25 cellular contexts compared by ENCODE assay signal in the genomic region with DNA sequence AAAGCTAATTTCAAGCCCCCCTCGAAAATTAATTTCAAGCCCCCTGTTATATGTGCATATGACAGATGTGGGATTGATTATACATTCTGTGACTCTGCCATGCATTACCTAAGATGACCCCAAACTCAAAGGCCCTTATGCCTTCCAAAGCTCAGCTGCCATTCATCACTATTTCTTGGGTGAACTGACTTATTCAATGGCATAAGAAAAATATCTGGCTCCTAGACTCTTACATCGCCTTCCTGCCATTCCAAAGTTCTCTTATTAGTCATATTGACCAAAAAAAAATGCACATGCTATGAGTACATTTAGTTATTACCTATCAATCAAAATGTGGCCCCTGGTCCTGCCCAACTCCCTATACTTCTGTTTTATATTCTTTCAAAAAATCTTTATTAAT.
DNase-seq lines count a peak whose midpoint lies in the region; ATAC-seq, FAIRE-seq and TF ChIP-seq lines count a peak whose summit lies in the region.
"Had no signal": no experiment of that assay in that cellular context is flagged by ENCODE, and none has a peak within 500 bp of the region (broad histone marks: within the 10 kb centered on the region; RNA-seq: fewer than 3 reads in every experiment).

No MANE protein-coding gene starts in this region.

- H3K4me3 ChIP-seq in mammary epithelial cell (replicated peaks in 1 of 3; ENCODE audit: insufficient read depth in 1 of 3, low read depth in 2 of 3, low read length in 3 of 3) (no peak overlapping the region), breast epithelium (no peak overlapping the region), bronchial epithelial cell (ENCODE audit: low read depth, low read length) (no peak overlapping the region)
- H3K4me3 ChIP-seq: BLaER1, HAP-1 had no signal

- DNase-seq in mammary epithelial cell: no peak
- DNase-seq in breast epithelium (ENCODE audit: low spot score in 2 of 2): no peak
- peak; percentile 51 for DNase-seq in M059J (ENCODE audit: low read depth)
- peak; percentile 28 for DNase-seq in bronchial epithelial cell (ENCODE audit: low read depth)
- DNase-seq in renal cortical epithelial cell (ENCODE audit: low read depth): peak; percentile 14
- DNase-seq in RPMI8226: no peak
- no peak for DNase-seq in activated T-cell treated with anti-CD3 and anti-CD28 coated beads, Interleukin-2, amount 50 U/mL, for 1 hour
- DNase-seq: 8988T; CD4-positive, CD25-positive, alpha-beta regulatory T cell; DMS79; Karpas-422; NCI-H1092 treated with DMSO at 0.1 percent for 48 hours; NCI-H1436; NCI-H187 treated with DMSO at 0.1 percent for 48 hours; NCI-H2107; NCI-H446; NCI-H524 treated with DMSO at 0.1 percent for 48 hours; NCI-H774; SK-N-SH; T-helper 17 cell had no signal

- H3K9me3 ChIP-seq in mammary epithelial cell (replicated peaks; ENCODE audit: insufficient read depth, low read length) (no peaks in the 10 kb centered on the region), breast epithelium (no peaks in the 10 kb centered on the region)
- H3K9me3 ChIP-seq: BLaER1, HAP-1, SK-N-SH had no signal

- ATAC-seq in HG03354 (IDR thresholded peaks at IDR 0.05; ENCODE audit: poor library complexity, severe bottlenecking, unreplicated experiment): no peak
- ATAC-seq: T-helper 17 cell had no signal

- no peak for TF ChIP-seq CTCF in mammary epithelial cell (conservative IDR thresholded peaks at IDR 0.05 in 1 of 2, IDR thresholded peaks at IDR 0.05 in 1 of 2; ENCODE audit: extremely low read depth in 1 of 2, insufficient read depth in 1 of 2, low read depth in 1 of 2, low read length in 2 of 2)
- no peak for TF ChIP-seq CTCF in breast epithelium (IDR thresholded peaks at IDR 0.05)
- TF ChIP-seq CTCF in bronchial epithelial cell (IDR thresholded peaks at IDR 0.05; ENCODE audit: insufficient read depth, low read length, severe bottlenecking): no peak

- H3K36me3 ChIP-seq in mammary epithelial cell (ENCODE audit: insufficient read depth, low read length) (no peaks in the 10 kb centered on the region), breast epithelium (no peaks in the 10 kb centered on the region), bronchial epithelial cell (ENCODE audit: control insufficient read depth, insufficient read depth, low read length) (no peaks in the 10 kb centered on the region)
- H3K36me3 ChIP-seq: BLaER1, HAP-1 had no signal

- no TSS peak for BruUV-seq in mammary epithelial cell (replicated peaks; lab: Mats Ljungman, UMichigan)

- no peak overlapping the region for H3K9ac ChIP-seq in mammary epithelial cell (ENCODE audit: insufficient read depth, low read length)
- H3K9ac ChIP-seq: BLaER1, SK-N-SH had no signal

- dilution Hi-C loops in mammary epithelial cell (cut with HindIII; ENCODE audit: low sequenced_read_pairs): no loop called here

- in situ Hi-C loops in mammary epithelial cell (cut with MboI; ENCODE audit: low sequenced_read_pairs in 2 of 2): no loop called here

- H4K20me1 ChIP-seq in mammary epithelial cell (ENCODE audit: insufficient read depth, low read length): no peaks in the 10 kb centered on the region
- H4K20me1 ChIP-seq: BLaER1 had no signal

- peaks cover 19% of the 10 kb centered on the region for H3K4me1 ChIP-seq in mammary epithelial cell (ENCODE audit: insufficient read depth, low read length)
- no peaks in the 10 kb centered on the region for H3K4me1 ChIP-seq in breast epithelium
- H3K4me1 ChIP-seq: BLaER1 had no signal

- H3K27ac ChIP-seq in mammary epithelial cell (ENCODE audit: insufficient read depth, low read depth, low read length): no peak overlapping the region
- no peak overlapping the region for H3K27ac ChIP-seq in breast epithelium
- H3K27ac ChIP-seq: BLaER1 had no signal

- H2AFZ ChIP-seq in mammary epithelial cell (ENCODE audit: low read depth, low read length): no peak overlapping the region

- H3K27me3 ChIP-seq in mammary epithelial cell (ENCODE audit: insufficient read depth, low read length) (no peaks in the 10 kb centered on the region), breast epithelium (no peaks in the 10 kb centered on the region), bronchial epithelial cell (ENCODE audit: control insufficient read depth, insufficient read depth, low read length) (no peaks in the 10 kb centered on the region)
- H3K27me3 ChIP-seq: BLaER1 had no signal

- H3K4me2 ChIP-seq in mammary epithelial cell (ENCODE audit: insufficient read depth, low read depth, low read length): peak overlapping the region; percentile 41
- H3K4me2 ChIP-seq: BLaER1 had no signal

- no peak for FAIRE-seq in bronchial epithelial cell (lab: Jason Lieb, UNC)
- FAIRE-seq: GM12892, GM19239 had no signal

- no peaks in the 10 kb centered on the region for H3K79me2 ChIP-seq in mammary epithelial cell (ENCODE audit: insufficient read depth, low read length)

- CTCF ChIA-PET in mammary epithelial cell (lab: Charles Lee; ENCODE audit: low non-redundant PET): no interaction called here

- 96% methylated on average over 2 of the region's 2 CpGs for WGBS in mammary epithelial cell (ENCODE audit: low coverage, missing lambda C conversion rate)

- no peak for TF ChIP-seq POLR2A in breast epithelium (IDR thresholded peaks at IDR 0.05)

- intact Hi-C loops in mammary epithelial cell (cut with micrococcal nuclease) (no loop called here), breast epithelium (cut with DNase I; ENCODE audit: low total_unique reads) (no loop called here)

Comparison
In these comparisons a context has a peak if more than half of its experiments do, and no peak if none do; other contexts are left out.
1. DNase-seq: peak in M059J (single experiment), bronchial epithelial cell (single experiment) and renal cortical epithelial cell (single experiment); none in mammary epithelial cell (single experiment), breast epithelium (0 of 2), RPMI8226 (single experiment) and activated T-cell treated with anti-CD3 and anti-CD28 coated beads, Interleukin-2, amount 50 U/mL, for 1 hour (single experiment).